2 cellular contexts compared by ENCODE assay signal in the genomic region with DNA sequence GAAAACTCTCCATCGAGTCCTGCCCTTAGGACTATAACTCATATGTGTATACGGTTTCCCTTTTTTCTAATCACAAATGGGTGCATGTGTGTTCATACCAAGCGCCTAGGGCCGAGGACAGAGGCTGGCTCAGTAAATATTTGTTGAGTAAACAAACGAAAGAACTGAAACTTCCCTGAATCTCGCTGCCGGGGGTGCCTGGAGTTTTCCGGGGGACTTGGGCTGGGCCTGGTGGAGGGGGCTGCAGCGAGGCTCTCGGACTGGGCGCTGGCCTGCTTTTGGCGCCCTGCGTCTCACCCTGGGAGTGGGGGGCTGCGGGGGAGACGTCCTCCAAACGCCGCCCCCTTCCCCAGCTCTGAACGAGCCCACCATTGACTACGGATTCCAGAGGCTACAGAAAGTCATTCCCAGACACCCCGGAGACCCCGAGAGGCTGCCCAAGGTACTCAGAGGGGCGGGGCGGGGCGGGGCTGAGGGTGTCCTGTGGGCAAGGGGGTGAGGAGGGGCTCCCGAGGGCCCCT.
TF ChIP-seq lines count a peak whose summit lies in the region.

No MANE protein-coding gene starts in this region.

TF ChIP-seq in HepG2, 621 proteins besides CTCF, POLR2A, EP300 and RAD21 (continues in another document):
- TF ChIP-seq ZNF331 (CRISPR knock-in tag; IDR thresholded peaks at IDR 0.05) (peak; percentile 55; the same call in 1 of the 2 replicates), BCL6 (CRISPR knock-in tag; IDR thresholded peaks at IDR 0.05) (peak; percentile 69; the same call in 1 of the 2 replicates), FOXP1 (IDR thresholded peaks at IDR 0.05) (no peak), FOXP1 (CRISPR knock-in tag; IDR thresholded peaks at IDR 0.05) (peak; percentile 77), SALL2 (CRISPR knock-in tag; IDR thresholded peaks at IDR 0.05) (0 out of 2 replicates have a peak, but pooled peaks have one; percentile 38), CC2D1A (CRISPR knock-in tag; IDR thresholded peaks at IDR 0.05) (peak; percentile 82; the same call in 1 of the 2 replicates), FOSL2 (CRISPR knock-in tag; IDR thresholded peaks at IDR 0.05) (0 out of 2 replicates have a peak, but pooled peaks have one; percentile 11), PITX1 (CRISPR knock-in tag; IDR thresholded peaks at IDR 0.05) (0 out of 2 replicates have a peak, but pooled peaks have one; percentile 18)
- TF ChIP-seq, protein P1, sequence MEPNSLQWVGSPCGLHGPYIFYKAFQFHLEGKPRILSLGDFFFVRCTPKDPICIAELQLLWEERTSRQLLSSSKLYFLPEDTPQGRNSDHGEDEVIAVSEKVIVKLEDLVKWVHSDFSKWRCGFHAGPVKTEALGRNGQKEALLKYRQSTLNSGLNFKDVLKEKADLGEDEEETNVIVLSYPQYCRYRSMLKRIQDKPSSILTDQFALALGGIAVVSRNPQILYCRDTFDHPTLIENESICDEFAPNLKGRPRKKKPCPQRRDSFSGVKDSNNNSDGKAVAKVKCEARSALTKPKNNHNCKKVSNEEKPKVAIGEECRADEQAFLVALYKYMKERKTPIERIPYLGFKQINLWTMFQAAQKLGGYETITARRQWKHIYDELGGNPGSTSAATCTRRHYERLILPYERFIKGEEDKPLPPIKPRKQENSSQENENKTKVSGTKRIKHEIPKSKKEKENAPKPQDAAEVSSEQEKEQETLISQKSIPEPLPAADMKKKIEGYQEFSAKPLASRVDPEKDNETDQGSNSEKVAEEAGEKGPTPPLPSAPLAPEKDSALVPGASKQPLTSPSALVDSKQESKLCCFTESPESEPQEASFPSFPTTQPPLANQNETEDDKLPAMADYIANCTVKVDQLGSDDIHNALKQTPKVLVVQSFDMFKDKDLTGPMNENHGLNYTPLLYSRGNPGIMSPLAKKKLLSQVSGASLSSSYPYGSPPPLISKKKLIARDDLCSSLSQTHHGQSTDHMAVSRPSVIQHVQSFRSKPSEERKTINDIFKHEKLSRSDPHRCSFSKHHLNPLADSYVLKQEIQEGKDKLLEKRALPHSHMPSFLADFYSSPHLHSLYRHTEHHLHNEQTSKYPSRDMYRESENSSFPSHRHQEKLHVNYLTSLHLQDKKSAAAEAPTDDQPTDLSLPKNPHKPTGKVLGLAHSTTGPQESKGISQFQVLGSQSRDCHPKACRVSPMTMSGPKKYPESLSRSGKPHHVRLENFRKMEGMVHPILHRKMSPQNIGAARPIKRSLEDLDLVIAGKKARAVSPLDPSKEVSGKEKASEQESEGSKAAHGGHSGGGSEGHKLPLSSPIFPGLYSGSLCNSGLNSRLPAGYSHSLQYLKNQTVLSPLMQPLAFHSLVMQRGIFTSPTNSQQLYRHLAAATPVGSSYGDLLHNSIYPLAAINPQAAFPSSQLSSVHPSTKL (CRISPR knock-in tag; IDR thresholded peaks at IDR 0.05), result peak; percentile 75
- TF ChIP-seq, protein P2, sequence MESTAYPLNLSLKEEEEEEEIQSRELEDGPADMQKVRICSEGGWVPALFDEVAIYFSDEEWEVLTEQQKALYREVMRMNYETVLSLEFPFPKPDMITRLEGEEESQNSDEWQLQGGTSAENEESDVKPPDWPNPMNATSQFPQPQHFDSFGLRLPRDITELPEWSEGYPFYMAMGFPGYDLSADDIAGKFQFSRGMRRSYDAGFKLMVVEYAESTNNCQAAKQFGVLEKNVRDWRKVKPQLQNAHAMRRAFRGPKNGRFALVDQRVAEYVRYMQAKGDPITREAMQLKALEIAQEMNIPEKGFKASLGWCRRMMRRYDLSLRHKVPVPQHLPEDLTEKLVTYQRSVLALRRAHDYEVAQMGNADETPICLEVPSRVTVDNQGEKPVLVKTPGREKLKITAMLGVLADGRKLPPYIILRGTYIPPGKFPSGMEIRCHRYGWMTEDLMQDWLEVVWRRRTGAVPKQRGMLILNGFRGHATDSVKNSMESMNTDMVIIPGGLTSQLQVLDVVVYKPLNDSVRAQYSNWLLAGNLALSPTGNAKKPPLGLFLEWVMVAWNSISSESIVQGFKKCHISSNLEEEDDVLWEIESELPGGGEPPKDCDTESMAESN (CRISPR knock-in tag; conservative IDR thresholded peaks at IDR 0.05), result peak; percentile 62; the same call in 1 of the 2 replicates
- TF ChIP-seq, protein P3, sequence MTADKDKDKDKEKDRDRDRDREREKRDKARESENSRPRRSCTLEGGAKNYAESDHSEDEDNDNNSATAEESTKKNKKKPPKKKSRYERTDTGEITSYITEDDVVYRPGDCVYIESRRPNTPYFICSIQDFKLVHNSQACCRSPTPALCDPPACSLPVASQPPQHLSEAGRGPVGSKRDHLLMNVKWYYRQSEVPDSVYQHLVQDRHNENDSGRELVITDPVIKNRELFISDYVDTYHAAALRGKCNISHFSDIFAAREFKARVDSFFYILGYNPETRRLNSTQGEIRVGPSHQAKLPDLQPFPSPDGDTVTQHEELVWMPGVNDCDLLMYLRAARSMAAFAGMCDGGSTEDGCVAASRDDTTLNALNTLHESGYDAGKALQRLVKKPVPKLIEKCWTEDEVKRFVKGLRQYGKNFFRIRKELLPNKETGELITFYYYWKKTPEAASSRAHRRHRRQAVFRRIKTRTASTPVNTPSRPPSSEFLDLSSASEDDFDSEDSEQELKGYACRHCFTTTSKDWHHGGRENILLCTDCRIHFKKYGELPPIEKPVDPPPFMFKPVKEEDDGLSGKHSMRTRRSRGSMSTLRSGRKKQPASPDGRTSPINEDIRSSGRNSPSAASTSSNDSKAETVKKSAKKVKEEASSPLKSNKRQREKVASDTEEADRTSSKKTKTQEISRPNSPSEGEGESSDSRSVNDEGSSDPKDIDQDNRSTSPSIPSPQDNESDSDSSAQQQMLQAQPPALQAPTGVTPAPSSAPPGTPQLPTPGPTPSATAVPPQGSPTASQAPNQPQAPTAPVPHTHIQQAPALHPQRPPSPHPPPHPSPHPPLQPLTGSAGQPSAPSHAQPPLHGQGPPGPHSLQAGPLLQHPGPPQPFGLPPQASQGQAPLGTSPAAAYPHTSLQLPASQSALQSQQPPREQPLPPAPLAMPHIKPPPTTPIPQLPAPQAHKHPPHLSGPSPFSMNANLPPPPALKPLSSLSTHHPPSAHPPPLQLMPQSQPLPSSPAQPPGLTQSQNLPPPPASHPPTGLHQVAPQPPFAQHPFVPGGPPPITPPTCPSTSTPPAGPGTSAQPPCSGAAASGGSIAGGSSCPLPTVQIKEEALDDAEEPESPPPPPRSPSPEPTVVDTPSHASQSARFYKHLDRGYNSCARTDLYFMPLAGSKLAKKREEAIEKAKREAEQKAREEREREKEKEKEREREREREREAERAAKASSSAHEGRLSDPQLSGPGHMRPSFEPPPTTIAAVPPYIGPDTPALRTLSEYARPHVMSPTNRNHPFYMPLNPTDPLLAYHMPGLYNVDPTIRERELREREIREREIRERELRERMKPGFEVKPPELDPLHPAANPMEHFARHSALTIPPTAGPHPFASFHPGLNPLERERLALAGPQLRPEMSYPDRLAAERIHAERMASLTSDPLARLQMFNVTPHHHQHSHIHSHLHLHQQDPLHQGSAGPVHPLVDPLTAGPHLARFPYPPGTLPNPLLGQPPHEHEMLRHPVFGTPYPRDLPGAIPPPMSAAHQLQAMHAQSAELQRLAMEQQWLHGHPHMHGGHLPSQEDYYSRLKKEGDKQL (CRISPR knock-in tag; IDR thresholded peaks at IDR 0.05; ENCODE audit: low read depth), result peak; percentile 60; the same call in 1 of the 2 replicates

TF ChIP-seq in SK-N-SH treated with all-trans-retinoic acid at 6 μM for 48 hours, 23 proteins besides CTCF, POLR2A, EP300 and RAD21:
- TF ChIP-seq, protein P4, sequence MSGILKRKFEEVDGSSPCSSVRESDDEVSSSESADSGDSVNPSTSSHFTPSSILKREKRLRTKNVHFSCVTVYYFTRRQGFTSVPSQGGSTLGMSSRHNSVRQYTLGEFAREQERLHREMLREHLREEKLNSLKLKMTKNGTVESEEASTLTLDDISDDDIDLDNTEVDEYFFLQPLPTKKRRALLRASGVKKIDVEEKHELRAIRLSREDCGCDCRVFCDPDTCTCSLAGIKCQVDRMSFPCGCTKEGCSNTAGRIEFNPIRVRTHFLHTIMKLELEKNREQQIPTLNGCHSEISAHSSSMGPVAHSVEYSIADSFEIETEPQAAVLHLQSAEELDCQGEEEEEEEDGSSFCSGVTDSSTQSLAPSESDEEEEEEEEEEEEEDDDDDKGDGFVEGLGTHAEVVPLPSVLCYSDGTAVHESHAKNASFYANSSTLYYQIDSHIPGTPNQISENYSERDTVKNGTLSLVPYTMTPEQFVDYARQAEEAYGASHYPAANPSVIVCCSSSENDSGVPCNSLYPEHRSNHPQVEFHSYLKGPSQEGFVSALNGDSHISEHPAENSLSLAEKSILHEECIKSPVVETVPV (CRISPR knock-in tag; IDR thresholded peaks at IDR 0.05), result no peak
- no peak for TF ChIP-seq ISL1 (CRISPR knock-in tag; IDR thresholded peaks at IDR 0.05)
- no peak for TF ChIP-seq ARNTL (CRISPR knock-in tag; IDR thresholded peaks at IDR 0.05; ENCODE audit: borderline replicate concordance, low read depth)
- no peak for TF ChIP-seq ZFP3 (CRISPR knock-in tag; IDR thresholded peaks at IDR 0.05)
- no peak for TF ChIP-seq ZNF565 (CRISPR knock-in tag; conservative IDR thresholded peaks at IDR 0.05; ENCODE audit: low read depth)
- no peak for TF ChIP-seq SNAI2 (CRISPR knock-in tag; IDR thresholded peaks at IDR 0.05)
- TF ChIP-seq ZFP30 (CRISPR knock-in tag; IDR thresholded peaks at IDR 0.05), result no peak
- TF ChIP-seq TOX (CRISPR knock-in tag; IDR thresholded peaks at IDR 0.05; ENCODE audit: borderline replicate concordance), result no peak
- TF ChIP-seq ESRRG (CRISPR knock-in tag; IDR thresholded peaks at IDR 0.05), result no peak
- TF ChIP-seq TCF4 (CRISPR knock-in tag; IDR thresholded peaks at IDR 0.05; ENCODE audit: borderline replicate concordance), result no peak
- TF ChIP-seq, protein P5, sequence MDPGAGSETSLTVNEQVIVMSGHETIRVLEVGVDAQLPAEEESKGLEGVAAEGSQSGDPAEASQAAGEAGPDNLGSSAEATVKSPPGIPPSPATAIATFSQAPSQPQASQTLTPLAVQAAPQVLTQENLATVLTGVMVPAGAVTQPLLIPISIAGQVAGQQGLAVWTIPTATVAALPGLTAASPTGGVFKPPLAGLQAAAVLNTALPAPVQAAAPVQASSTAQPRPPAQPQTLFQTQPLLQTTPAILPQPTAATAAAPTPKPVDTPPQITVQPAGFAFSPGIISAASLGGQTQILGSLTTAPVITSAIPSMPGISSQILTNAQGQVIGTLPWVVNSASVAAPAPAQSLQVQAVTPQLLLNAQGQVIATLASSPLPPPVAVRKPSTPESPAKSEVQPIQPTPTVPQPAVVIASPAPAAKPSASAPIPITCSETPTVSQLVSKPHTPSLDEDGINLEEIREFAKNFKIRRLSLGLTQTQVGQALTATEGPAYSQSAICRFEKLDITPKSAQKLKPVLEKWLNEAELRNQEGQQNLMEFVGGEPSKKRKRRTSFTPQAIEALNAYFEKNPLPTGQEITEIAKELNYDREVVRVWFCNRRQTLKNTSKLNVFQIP (CRISPR knock-in tag; IDR thresholded peaks at IDR 0.05; ENCODE audit: borderline replicate concordance, low read depth), result no peak
- no peak for TF ChIP-seq ZC3H10 (CRISPR knock-in tag; IDR thresholded peaks at IDR 0.05)
- TF ChIP-seq, protein P6, sequence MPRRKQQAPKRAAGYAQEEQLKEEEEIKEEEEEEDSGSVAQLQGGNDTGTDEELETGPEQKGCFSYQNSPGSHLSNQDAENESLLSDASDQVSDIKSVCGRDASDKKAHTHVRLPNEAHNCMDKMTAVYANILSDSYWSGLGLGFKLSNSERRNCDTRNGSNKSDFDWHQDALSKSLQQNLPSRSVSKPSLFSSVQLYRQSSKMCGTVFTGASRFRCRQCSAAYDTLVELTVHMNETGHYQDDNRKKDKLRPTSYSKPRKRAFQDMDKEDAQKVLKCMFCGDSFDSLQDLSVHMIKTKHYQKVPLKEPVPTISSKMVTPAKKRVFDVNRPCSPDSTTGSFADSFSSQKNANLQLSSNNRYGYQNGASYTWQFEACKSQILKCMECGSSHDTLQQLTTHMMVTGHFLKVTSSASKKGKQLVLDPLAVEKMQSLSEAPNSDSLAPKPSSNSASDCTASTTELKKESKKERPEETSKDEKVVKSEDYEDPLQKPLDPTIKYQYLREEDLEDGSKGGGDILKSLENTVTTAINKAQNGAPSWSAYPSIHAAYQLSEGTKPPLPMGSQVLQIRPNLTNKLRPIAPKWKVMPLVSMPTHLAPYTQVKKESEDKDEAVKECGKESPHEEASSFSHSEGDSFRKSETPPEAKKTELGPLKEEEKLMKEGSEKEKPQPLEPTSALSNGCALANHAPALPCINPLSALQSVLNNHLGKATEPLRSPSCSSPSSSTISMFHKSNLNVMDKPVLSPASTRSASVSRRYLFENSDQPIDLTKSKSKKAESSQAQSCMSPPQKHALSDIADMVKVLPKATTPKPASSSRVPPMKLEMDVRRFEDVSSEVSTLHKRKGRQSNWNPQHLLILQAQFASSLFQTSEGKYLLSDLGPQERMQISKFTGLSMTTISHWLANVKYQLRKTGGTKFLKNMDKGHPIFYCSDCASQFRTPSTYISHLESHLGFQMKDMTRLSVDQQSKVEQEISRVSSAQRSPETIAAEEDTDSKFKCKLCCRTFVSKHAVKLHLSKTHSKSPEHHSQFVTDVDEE (CRISPR knock-in tag; IDR thresholded peaks at IDR 0.05), result no peak
- TF ChIP-seq PPARA (CRISPR knock-in tag; IDR thresholded peaks at IDR 0.05; ENCODE audit: borderline replicate concordance), result no peak
- TF ChIP-seq RARB (CRISPR knock-in tag; IDR thresholded peaks at IDR 0.05), result no peak
- TF ChIP-seq OSR1 (CRISPR knock-in tag; IDR thresholded peaks at IDR 0.05), result no peak
